ENCODE assay signal across 2 cellular contexts in the genomic region with DNA sequence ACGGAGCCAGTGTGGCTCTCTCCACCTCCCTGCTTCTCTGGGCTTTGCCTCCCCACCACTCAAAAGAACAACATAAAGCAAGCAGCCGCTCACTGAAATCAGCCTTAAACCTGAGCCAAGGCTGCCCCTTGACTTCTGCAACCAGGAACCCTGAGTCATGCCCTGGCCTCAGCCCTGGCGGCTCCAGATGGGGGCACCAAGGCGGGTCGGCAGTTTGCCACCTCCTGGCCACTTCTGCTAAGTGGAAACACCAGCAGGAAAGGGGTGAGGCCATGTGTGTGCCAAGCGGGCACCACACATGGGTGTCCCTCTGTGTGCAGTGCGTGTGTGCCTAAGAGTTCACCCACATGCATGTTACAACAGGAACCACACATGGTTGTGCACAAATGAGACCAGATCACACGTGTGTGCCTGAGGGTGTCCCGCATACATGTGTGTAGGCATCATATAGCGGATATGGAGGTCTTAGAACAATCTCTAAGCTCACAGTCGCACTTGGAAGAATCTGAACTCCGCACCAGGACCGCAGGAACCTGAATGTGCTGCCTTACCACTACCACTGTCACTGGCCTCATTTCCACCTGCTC.
TF ChIP-seq lines count a peak whose summit lies in the region.

No MANE protein-coding gene starts in this region.

TF ChIP-seq in HepG2, 621 proteins besides CTCF, POLR2A, EP300 and RAD21:
- peak; percentile 94 for TF ChIP-seq MNT (IDR thresholded peaks at IDR 0.05)
- TF ChIP-seq GLI4 (CRISPR knock-in tag; IDR thresholded peaks at IDR 0.05; ENCODE audit: borderline replicate concordance), result no peak
- no peak for TF ChIP-seq SP5 (CRISPR knock-in tag; IDR thresholded peaks at IDR 0.05; ENCODE audit: borderline replicate concordance, low read depth)

TF ChIP-seq in endothelial cell of umbilical vein, 7 proteins besides CTCF, POLR2A, EP300 and RAD21:
- no peak for TF ChIP-seq POLR2AphosphoS5 (IDR thresholded peaks at IDR 0.05; ENCODE audit: insufficient read depth, low read depth, low read length)
- TF ChIP-seq GATA2 (IDR thresholded peaks at IDR 0.05; ENCODE audit: insufficient read depth, insufficient read length, low read depth, low read length), result no peak
- no peak for TF ChIP-seq EZH2 (IDR thresholded peaks at IDR 0.05; ENCODE audit: borderline replicate concordance, low read depth, low read length, severe bottlenecking)
